ENCODE assay signal across 15 cellular contexts in the genomic region with DNA sequence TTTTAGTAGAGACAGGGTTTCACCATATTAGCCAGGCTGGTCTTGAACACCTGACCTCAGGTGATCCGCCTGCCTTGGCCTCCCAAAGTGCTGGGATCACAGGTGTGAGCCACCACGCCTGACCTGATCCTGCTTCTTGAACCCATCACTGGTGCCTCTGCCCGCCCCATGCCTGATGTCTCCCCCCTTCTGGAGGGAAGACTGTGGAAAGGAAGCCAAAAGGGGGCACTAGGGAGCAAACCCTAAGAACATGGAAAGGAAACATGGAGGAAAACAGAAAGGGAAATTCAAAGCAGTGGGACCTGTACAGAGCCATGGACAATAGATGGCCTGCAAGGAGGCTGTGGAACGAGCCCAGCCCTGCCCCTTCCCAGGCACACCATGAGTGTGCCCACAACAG. TPM values are rescaled to one million over a fixed set of nuclear protein-coding genes. Genes with fewer than 3 reads are reported as not detected.
DNase-seq lines count a peak whose midpoint lies in the region; ATAC-seq, FAIRE-seq and TF ChIP-seq lines count a peak whose summit lies in the region.
"Had no signal": no experiment of that assay in that cellular context is flagged by ENCODE, and none has a peak within 500 bp of the region (broad histone marks: within the 10 kb centered on the region; RNA-seq: fewer than 3 reads in every experiment).

No MANE protein-coding gene starts in this region.

- no TSS peak for BruUV-seq in PC-3 (replicated peaks; lab: Mats Ljungman, UMichigan)

- TF ChIP-seq CTCF in 22Rv1 (IDR thresholded peaks at IDR 0.05) (peak; percentile 21; the same call in 1 of the 2 replicates), DOHH2 (IDR thresholded peaks at IDR 0.05; ENCODE audit: low read depth, low read length, poor library complexity, severe bottlenecking) (peak; percentile 19), PC-3 (conservative IDR thresholded peaks at IDR 0.05; ENCODE audit: low read depth, low read length) (peak; percentile 44; the same call in 1 of the 2 replicates), H1 (IDR thresholded peaks at IDR 0.05; ENCODE audit: control extremely low read depth in 1 of 3, insufficient read depth in 1 of 3, low read depth in 1 of 3, low read length in 3 of 3) (peak in 2 of 3 experiments; percentile 25 to 50; a peak in 2 of 4 replicates), mucosa of descending colon (IDR thresholded peaks at IDR 0.05) (no peak), coronary artery (IDR thresholded peaks at IDR 0.05) (no peak)

- intact Hi-C loops in PC-3 (cut with micrococcal nuclease) = no loop called here
- intact Hi-C loops in mucosa of descending colon (cut with DNase I, micrococcal nuclease) = no loop called here

- no peak overlapping the region for H2BK120ac ChIP-seq in H1 (replicated peaks; ENCODE audit: low read depth, low read length)

- H4K5ac ChIP-seq in H1 (ENCODE audit: insufficient read length, low read depth, low read length) = no peak overlapping the region

- H3K9me3 ChIP-seq in DOHH2 (ENCODE audit: control insufficient read depth, insufficient read depth, low read length) (no peaks in the 10 kb centered on the region), PC-3 (ENCODE audit: low read length) (no peaks in the 10 kb centered on the region), H1 (ENCODE audit: insufficient read depth in 2 of 2, low read depth in 1 of 2, low read length in 1 of 2) (no peaks in the 10 kb centered on the region), mucosa of descending colon (no peaks in the 10 kb centered on the region)

- H3K4ac ChIP-seq in H1 (replicated peaks; ENCODE audit: insufficient read length, low read depth, low read length) = no peak overlapping the region

- no peaks in the 10 kb centered on the region for H3K4me1 ChIP-seq in DOHH2 (ENCODE audit: control insufficient read depth, low read length)
- peaks cover 5% of the 10 kb centered on the region for H3K4me1 ChIP-seq in PC-3 (ENCODE audit: insufficient read depth, low read length)
- no peaks in the 10 kb centered on the region; a peak in 1 of 7 replicates for H3K4me1 ChIP-seq in H1 (replicated peaks in 1 of 4; ENCODE audit: control insufficient read depth in 3 of 4, insufficient read depth in 4 of 4, low read length in 3 of 4)
- no peaks in the 10 kb centered on the region for H3K4me1 ChIP-seq in mucosa of descending colon (ENCODE audit: low read depth)

- TF ChIP-seq RAD21 in H1 (IDR thresholded peaks at IDR 0.05 in 1 of 2, conservative IDR thresholded peaks at IDR 0.05 in 1 of 2; ENCODE audit: low read depth in 2 of 2, low read length in 2 of 2) = 0 out of 4 replicates have a peak, but pooled peaks have one; percentile 3 to 6

- H3K4me2 ChIP-seq in DOHH2 (ENCODE audit: low read length) (no peak overlapping the region), PC-3 (ENCODE audit: low read length) (no peak overlapping the region), H1 (ENCODE audit: insufficient read depth in 1 of 2, low read depth in 2 of 2, low read length in 2 of 2) (no peak overlapping the region)
- H3K4me2 ChIP-seq: PC-9 had no signal

- no peaks in the 10 kb centered on the region for H3K36me3 ChIP-seq in DOHH2 (ENCODE audit: control insufficient read depth, low read length)
- no peaks in the 10 kb centered on the region for H3K36me3 ChIP-seq in PC-3 (ENCODE audit: low read depth, low read length)
- H3K36me3 ChIP-seq in H1 (ENCODE audit: control insufficient read depth in 2 of 4, insufficient read depth in 4 of 4, low read length in 3 of 4) = no peaks in the 10 kb centered on the region
- no peaks in the 10 kb centered on the region for H3K36me3 ChIP-seq in mucosa of descending colon (ENCODE audit: low read depth)

- no peak overlapping the region for H2BK15ac ChIP-seq in H1 (ENCODE audit: low read length)

- no peak overlapping the region for H2AK5ac ChIP-seq in H1 (ENCODE audit: low read depth, low read length)

- H3K9ac ChIP-seq in PC-3 (ENCODE audit: low read length) (no peak overlapping the region), H1 (replicated peaks in 1 of 4; ENCODE audit: extremely low read depth in 1 of 4, low read depth in 3 of 4, low read length in 3 of 4) (no peak overlapping the region)
- H3K9ac ChIP-seq: parathyroid adenoma had no signal

- H3K9me2 ChIP-seq in DOHH2 (replicated peaks; ENCODE audit: control insufficient read depth, low read length) = no peaks in the 10 kb centered on the region
- H3K9me2 ChIP-seq in PC-3 (replicated peaks; ENCODE audit: low read length) = no peaks in the 10 kb centered on the region

- CTCF ChIA-PET in PC-3 (lab: Charles Lee) = no interaction called here
- CTCF ChIA-PET in H1 (lab: Charles Lee; ENCODE audit: partially characterized antibody) = interaction anchor here (1.0 to 2.2 kb wide), 6 partner anchors 9 to 97 kb away, joined by 3 to 7 read pairs (median 4); no protein-coding TSS in a partner anchor

- 85% methylated on average over 4 of the region's 4 CpGs; no CpG with 5 or more reads in 1 of the 2 experiments for WGBS in H1 (ENCODE audit: extremely low coverage in 1 of 2, insufficient coverage in 1 of 2, insufficient read length in 1 of 2, insufficient replicate concordance in 2 of 2, low coverage in 1 of 2, low lambda C conversion rate in 2 of 2, missing lambda C conversion rate in 1 of 2), 2 experiments

- H3K18ac ChIP-seq in H1 (ENCODE audit: extremely low read depth, low read length) = no peak overlapping the region

- H4K20me1 ChIP-seq in DOHH2 (ENCODE audit: control insufficient read depth, insufficient read depth, low read depth, low read length) = no peaks in the 10 kb centered on the region
- H4K20me1 ChIP-seq in PC-3 (ENCODE audit: low read length) = no peaks in the 10 kb centered on the region
- peaks cover 0 to 1% of the 10 kb centered on the region in 2 experiments for H4K20me1 ChIP-seq in H1 (replicated peaks in 1 of 2; ENCODE audit: control insufficient read depth in 1 of 2, insufficient read depth in 2 of 2, low read length in 2 of 2)

- H3K79me2 ChIP-seq in DOHH2 (ENCODE audit: control insufficient read depth, low read length) = no peaks in the 10 kb centered on the region
- no peaks in the 10 kb centered on the region for H3K79me2 ChIP-seq in PC-3 (ENCODE audit: low read length)
- no peaks in the 10 kb centered on the region for H3K79me2 ChIP-seq in H1 (ENCODE audit: control insufficient read depth in 1 of 2, insufficient read depth in 2 of 2, low read length in 2 of 2)
- H3K79me2 ChIP-seq: parathyroid adenoma had no signal

- no peak overlapping the region for H3K14ac ChIP-seq in H1 (ENCODE audit: insufficient read length)

- POLR2A ChIA-PET in PC-3 (lab: Charles Lee; ENCODE audit: unreplicated experiment) = no interaction called here
- POLR2A ChIA-PET in H1 (lab: Charles Lee; ENCODE audit: partially characterized antibody) = no interaction called here

- H3K27ac ChIP-seq in 22Rv1 = no peak overlapping the region
- H3K27ac ChIP-seq in DOHH2 (ENCODE audit: low read depth, low read length) = no peak overlapping the region
- H3K27ac ChIP-seq in PC-3 (ENCODE audit: low read length) = no peak overlapping the region
- H3K27ac ChIP-seq in H1 (ENCODE audit: low read depth, low read length) = no peak overlapping the region
- no peak overlapping the region for H3K27ac ChIP-seq in coronary artery
- H3K27ac ChIP-seq: parathyroid adenoma, PC-9 had no signal

- no peak overlapping the region for H4K91ac ChIP-seq in H1 (replicated peaks; ENCODE audit: insufficient read length, low read length)

- no peak overlapping the region for H3K56ac ChIP-seq in H1 (replicated peaks; ENCODE audit: insufficient read length, low read depth, low read length)

- H3K27me3 ChIP-seq in DOHH2 (ENCODE audit: control insufficient read depth, low read length) (no peaks in the 10 kb centered on the region), PC-3 (ENCODE audit: low read length) (no peaks in the 10 kb centered on the region), H1 (replicated peaks in 1 of 4; ENCODE audit: control insufficient read depth in 3 of 4, extremely low read depth in 1 of 4, insufficient read depth in 3 of 4, low read length in 3 of 4) (no peaks in the 10 kb centered on the region)

- H2AFZ ChIP-seq in PC-3 (ENCODE audit: low read length) (no peak overlapping the region), H1 (ENCODE audit: low read length) (no peak overlapping the region)
- H2AFZ ChIP-seq: parathyroid adenoma, PC-9 had no signal

- DNase-seq in PC-3 (no peak), H1 (ENCODE audit: low read depth in 1 of 2, low spot score in 2 of 2) (no peak), mucosa of descending colon (no peak), coronary artery (ENCODE audit: low spot score) (no peak), GM19238 (ENCODE audit: insufficient read length, low spot score) (no peak)
- DNase-seq: activated CD8-positive, alpha-beta memory T cell treated with anti-CD3 and anti-CD28 coated beads, Interleukin-2, amount 50 U/mL, for 48 hours; glutamatergic neuron; kidney glomerular epithelial cell; NCI-H1417 treated with DMSO at 0.1 percent for 48 hours; NCI-H446 treated with DMSO at 0.1 percent for 48 hours; PC-9 had no signal

- H3K79me1 ChIP-seq in H1 (ENCODE audit: low read depth, low read length) = no peaks in the 10 kb centered on the region; the same call in 1 of the 2 replicates

- ATAC-seq in PC-3 (no peak; the same call in 1 of the 2 replicates), mucosa of descending colon (no peak), HG02763 (IDR thresholded peaks at IDR 0.05; ENCODE audit: unreplicated experiment) (no peak)

- TF ChIP-seq EP300 in H1 (IDR thresholded peaks at IDR 0.05; ENCODE audit: borderline replicate concordance in 1 of 2, low read depth in 2 of 2, low read length in 2 of 2) = no peak

- no peak overlapping the region for H2BK20ac ChIP-seq in H1 (ENCODE audit: low read length)

- no peak for FAIRE-seq in H1 (lab: Jason Lieb, UNC)

- no peak for TF ChIP-seq POLR2A in H1 (IDR thresholded peaks at IDR 0.05; ENCODE audit: control extremely low read depth in 1 of 2, low read depth in 2 of 2, low read length in 2 of 2)

- no peak overlapping the region for H2BK5ac ChIP-seq in H1 (ENCODE audit: low read depth, low read length)

- H3K4me3 ChIP-seq in DOHH2 (ENCODE audit: low read length) (no peak overlapping the region), PC-3 (ENCODE audit: low read length) (no peak overlapping the region), H1 (ENCODE audit: extremely low read depth in 1 of 4, insufficient read depth in 2 of 4, low read depth in 3 of 4, low read length in 4 of 4) (no peak overlapping the region), mucosa of descending colon (no peak overlapping the region), coronary artery (no peak overlapping the region)
- H3K4me3 ChIP-seq: PC-9 had no signal

- peak overlapping the region; percentile 86 for H4K8ac ChIP-seq in H1 (ENCODE audit: extremely low read depth, insufficient read depth, low read length)

- H3F3A ChIP-seq in DOHH2 (ENCODE audit: control insufficient read depth, insufficient read depth) (no peaks in the 10 kb centered on the region), PC-3 (ENCODE audit: low read length, unreplicated experiment) (no peaks in the 10 kb centered on the region)

- H2BK12ac ChIP-seq in H1 (ENCODE audit: low read depth, low read length) = no peak overlapping the region

- no peak overlapping the region for H3K23ac ChIP-seq in H1 (ENCODE audit: insufficient read length)

- no peaks in the 10 kb centered on the region for H3K23me2 ChIP-seq in H1 (ENCODE audit: low read depth, low read length)

RNA-seq across cellular contexts. Expression of a gene that starts 31.1 kb away (rescaled TPM):
- total RNA-seq in PC-3 (2014; rRNA removed) = 269 and 364 TPM in 2 replicates
- total RNA-seq in H1 (2021; fragmentation: NEBNext Ultra II Directional; extraction: Animal tissue kit (Norgen Biotek cat#: 25700)) = 559 and 561 TPM in 2 replicates
- 143 and 206 TPM in 2 replicates for polyA plus RNA-seq in H1 (2011; rRNA removed)
- polyA plus RNA-seq in H1 (2011; cell fraction: cytosol; rRNA removed) = 95.7 TPM
- polyA plus RNA-seq in H1 (2011; cell fraction: nucleus; rRNA removed) = 314 TPM
- 203 to 428 TPM (median 382 TPM) in 4 replicates for polyA plus RNA-seq in H1 (2012, experiment 1 of 2)
- polyA plus RNA-seq in H1 (2012, experiment 2 of 2) = 299 TPM
- polyA plus RNA-seq in H1 (2013, experiment 1 of 2) = 202 TPM
- polyA plus RNA-seq in H1 (2013, experiment 2 of 2) = 154 TPM
- polyA minus RNA-seq in H1 (2011; rRNA and poly(A)+ RNA removed) = 112 and 123 TPM in 2 replicates
- 386 TPM for polyA minus RNA-seq in H1 (2011; cell fraction: cytosol; rRNA and poly(A)+ RNA removed)
- polyA minus RNA-seq in H1 (2011; cell fraction: nucleus; rRNA and poly(A)+ RNA removed) = 183 TPM
- 100 to 1,000 TPM in 2 of 3 donors, 10 to 100 TPM in 1; 87.2 to 115 (median 102) TPM for total RNA-seq in mucosa of descending colon

Comparison
In these comparisons a context has a peak if more than half of its experiments do, and no peak if none do; other contexts are left out.
1. CTCF ChIP-seq: peak in 22Rv1 (single experiment), DOHH2 (single experiment), PC-3 (single experiment) and H1 (2 of 3); none in mucosa of descending colon (single experiment) and coronary artery (single experiment).